ENCODE assay signal across 1 cellular context in genomic region chr16:10111156-10111761, GRCh38.
TF ChIP-seq lines count a peak whose summit lies in the region.

No MANE protein-coding gene starts in this region.

TF ChIP-seq in K562, 482 proteins besides CTCF, POLR2A, EP300 and RAD21 (continued from another document):
- TF ChIP-seq PATZ1 (CRISPR knock-in tag; IDR thresholded peaks at IDR 0.05; ENCODE audit: borderline replicate concordance) (no peak), CUX1 (CRISPR knock-in tag; IDR thresholded peaks at IDR 0.05) (no peak)
TF ChIP-seq in K562: peak in this region for 2.
